ENCODE assay signal across 28 cellular contexts in the genomic region with DNA sequence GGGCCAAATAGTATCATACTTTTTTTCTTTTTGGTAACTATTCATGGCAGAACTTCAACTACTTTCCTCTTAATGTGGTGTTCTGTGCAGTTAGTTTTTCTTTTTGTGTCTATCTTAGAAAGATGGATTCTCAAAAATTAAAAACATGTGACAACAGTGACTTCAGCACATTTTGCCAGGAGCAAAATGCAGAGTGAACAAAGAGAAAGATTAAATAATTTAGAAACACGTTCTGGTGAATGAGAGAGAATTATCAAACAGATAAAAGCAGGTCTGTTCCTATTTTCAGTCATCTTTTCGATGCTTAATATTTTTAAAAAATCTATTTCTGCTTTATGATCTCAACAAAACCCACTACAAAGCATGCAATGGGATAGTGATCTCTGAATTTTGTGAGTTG.
"Had no signal": no experiment of that assay in that cellular context is flagged by ENCODE, and none has a peak within 500 bp of the region (broad histone marks: within the 10 kb centered on the region; RNA-seq: fewer than 3 reads in every experiment).

No MANE protein-coding gene starts in this region.

- H3K9me3 ChIP-seq: esophagus muscularis mucosa, esophagus squamous epithelium, gastrocnemius medialis, gastroesophageal sphincter, heart left ventricle, heart right ventricle had no signal

- H3K27me3 ChIP-seq: dorsolateral prefrontal cortex, esophagus muscularis mucosa, esophagus squamous epithelium, foreskin keratinocyte, gastrocnemius medialis, gastroesophageal sphincter, heart left ventricle, heart right ventricle, hepatocyte had no signal

- H3K4me3 ChIP-seq: coronary artery, dorsolateral prefrontal cortex, esophagus muscularis mucosa, esophagus squamous epithelium, gastrocnemius medialis, gastroesophageal sphincter, heart left ventricle, heart right ventricle, hepatocyte had no signal

- FAIRE-seq: endometrium, endothelial cell of umbilical vein, frontal cortex had no signal

- H3K36me3 ChIP-seq: esophagus muscularis mucosa, esophagus squamous epithelium, gastrocnemius medialis, gastroesophageal sphincter, heart right ventricle had no signal

- DNase-seq: cortex of kidney; dermis blood vessel endothelial cell; dorsolateral prefrontal cortex; effector CD4-positive, alpha-beta T cell; effector CD8-positive, alpha-beta T cell; effector memory CD4-positive, alpha-beta T cell; effector memory CD8-positive, alpha-beta T cell; endodermal cell; erythroblast; esophagus squamous epithelium; foreskin fibroblast; foreskin keratinocyte; foreskin melanocyte; gastrocnemius medialis; glutamatergic neuron; head of caudate nucleus; heart left ventricle; heart right ventricle; hippocampal formation had no signal

- H3K79me2 ChIP-seq: hepatocyte had no signal

- H3K27ac ChIP-seq: coronary artery, dorsolateral prefrontal cortex, epithelial cell of prostate, esophagus muscularis mucosa, esophagus squamous epithelium, foreskin keratinocyte, gastrocnemius medialis, gastroesophageal sphincter, heart left ventricle, heart right ventricle, hepatocyte had no signal

- H3K4me2 ChIP-seq: hepatocyte had no signal

- ATAC-seq: effector memory CD8-positive, alpha-beta T cell; esophagus mucosa; foreskin keratinocyte; gastrocnemius medialis; gastroesophageal sphincter; heart left ventricle; heart right ventricle had no signal

- H2AFZ ChIP-seq: hepatocyte had no signal

- H3K4me1 ChIP-seq: esophagus squamous epithelium, foreskin keratinocyte, gastroesophageal sphincter had no signal
